In the genomic region with DNA sequence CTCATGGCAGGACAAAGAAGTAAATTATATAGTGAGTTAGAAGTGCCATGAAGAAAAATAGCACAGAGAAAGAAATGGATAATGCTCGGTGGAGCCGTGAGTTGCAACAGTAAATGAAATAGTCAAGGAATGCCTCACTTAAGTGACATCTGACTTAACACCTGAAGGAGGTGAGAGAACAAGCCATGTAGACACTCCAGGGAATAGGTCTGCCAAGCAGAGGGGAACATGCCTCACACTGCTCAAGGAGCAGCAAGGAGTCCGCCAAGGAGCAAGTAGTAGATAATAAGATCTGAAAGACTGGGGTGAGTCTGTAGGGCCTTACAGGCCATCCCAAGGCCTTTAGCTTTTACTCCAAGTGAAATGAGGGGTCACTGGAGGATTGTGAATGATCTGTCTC, we compare ENCODE assay signal across 17 cellular contexts. TPM values are rescaled to one million over a fixed set of nuclear protein-coding genes. Genes with fewer than 3 reads are reported as not detected.
DNase-seq lines count a peak whose midpoint lies in the region; ATAC-seq and TF ChIP-seq lines count a peak whose summit lies in the region.
"Had no signal": no experiment of that assay in that cellular context is flagged by ENCODE, and none has a peak within 500 bp of the region (broad histone marks: within the 10 kb centered on the region; RNA-seq: fewer than 3 reads in every experiment).

No MANE protein-coding gene starts in this region.

- H3F3A ChIP-seq in GM23338 (replicated peaks; ENCODE audit: low read depth) = no peaks in the 10 kb centered on the region

- H3K36me3 Mint-ChIP-seq in GM23338 (ENCODE audit: low read depth) = no peaks in the 10 kb centered on the region; the same call in 2 of the 3 replicates
- no peaks in the 10 kb centered on the region for H3K36me3 Mint-ChIP-seq in WTC11
- no peaks in the 10 kb centered on the region for H3K36me3 Mint-ChIP-seq in stimulated activated effector memory CD8-positive, alpha-beta T cell treated with anti-CD3 and anti-CD28 coated beads, Interleukin-12 subunit alpha, Interleukin-12 subunit beta, amount 100 ng/mL, for 72 hours
- peaks cover 18% of the 10 kb centered on the region for H3K36me3 Mint-ChIP-seq in activated naive CD8-positive, alpha-beta T cell treated with anti-CD3 and anti-CD28 coated beads, Interleukin-2, amount 50 U/mL, for 24 hours (ENCODE audit: low read depth)

- H3K4me3 Mint-ChIP-seq in GM23338 = no peak overlapping the region
- no peak overlapping the region for H3K4me3 Mint-ChIP-seq in WTC11
- H3K4me3 Mint-ChIP-seq in stimulated activated effector memory CD8-positive, alpha-beta T cell treated with anti-CD3 and anti-CD28 coated beads, Interleukin-12 subunit alpha, Interleukin-12 subunit beta, amount 100 ng/mL, for 72 hours = no peak overlapping the region
- no peak overlapping the region for H3K4me3 Mint-ChIP-seq in activated naive CD8-positive, alpha-beta T cell treated with anti-CD3 and anti-CD28 coated beads, Interleukin-2, amount 50 U/mL, for 24 hours
- H3K4me3 Mint-ChIP-seq: B cell; CD4-positive, CD25-positive, alpha-beta regulatory T cell; CD8-positive, alpha-beta T cell; HFFc6 had no signal

- H3K4me1 Mint-ChIP-seq in GM23338 (peaks cover 38% of the 10 kb centered on the region), WTC11 (peaks cover 52% of the 10 kb centered on the region)
- peaks cover 22% of the 10 kb centered on the region for H3K4me1 Mint-ChIP-seq in stimulated activated effector memory CD8-positive, alpha-beta T cell treated with anti-CD3 and anti-CD28 coated beads, Interleukin-12 subunit alpha, Interleukin-12 subunit beta, amount 100 ng/mL, for 72 hours
- peaks cover 28% of the 10 kb centered on the region for H3K4me1 Mint-ChIP-seq in activated naive CD8-positive, alpha-beta T cell treated with anti-CD3 and anti-CD28 coated beads, Interleukin-2, amount 50 U/mL, for 24 hours

- peaks cover 94% of the 10 kb centered on the region for H3K79me2 ChIP-seq in GM23338 (replicated peaks; ENCODE audit: insufficient read depth)

- no peak overlapping the region for H2AFZ ChIP-seq in GM23338

- no peak overlapping the region for H3K4me2 ChIP-seq in GM23338
- H3K4me2 ChIP-seq: BLaER1 had no signal

- POLR2A ChIA-PET in WTC11 (lab: Charles Lee) = no interaction called here

- peak overlapping the region; percentile 6 for H3K9ac ChIP-seq in iPS-15b (ENCODE audit: low read depth, low read length)
- H3K9ac ChIP-seq: BLaER1 had no signal

- peaks cover 4% of the 10 kb centered on the region; the same call in 1 of the 2 replicates for H4K20me1 ChIP-seq in GM23338 (replicated peaks; ENCODE audit: insufficient read depth)

- DNase-seq in GM23338 (ENCODE audit: low spot score) = no peak
- no peak for DNase-seq in WTC11 (ENCODE audit: low spot score)
- DNase-seq in stimulated activated effector memory CD8-positive, alpha-beta T cell treated with anti-CD3 and anti-CD28 coated beads, Interleukin-12 subunit alpha, Interleukin-12 subunit beta, amount 100 ng/mL, for 72 hours (ENCODE audit: low spot score in 2 of 2) = no peak
- no peak for DNase-seq in activated T-cell treated with anti-CD3 and anti-CD28 coated beads, Interleukin-2, amount 50 U/mL, for 1 hour
- no peak for DNase-seq in activated naive CD8-positive, alpha-beta T cell treated with anti-CD3 and anti-CD28 coated beads, Interleukin-2, amount 50 U/mL, for 24 hours
- DNase-seq: Caco-2; CD4-positive, CD25-positive, alpha-beta regulatory T cell; CD8-positive, alpha-beta T cell; DMS153; DND-41; HFFc6 had no signal

- H3K27ac Mint-ChIP-seq in GM23338 (no peak overlapping the region), WTC11 (peak overlapping the region; percentile 5)
- H3K27ac Mint-ChIP-seq in stimulated activated effector memory CD8-positive, alpha-beta T cell treated with anti-CD3 and anti-CD28 coated beads, Interleukin-12 subunit alpha, Interleukin-12 subunit beta, amount 100 ng/mL, for 72 hours = no peak overlapping the region
- no peak overlapping the region for H3K27ac Mint-ChIP-seq in activated naive CD8-positive, alpha-beta T cell treated with anti-CD3 and anti-CD28 coated beads, Interleukin-2, amount 50 U/mL, for 24 hours
- H3K27ac Mint-ChIP-seq: B cell; CD8-positive, alpha-beta T cell had no signal

- H3K4me1 ChIP-seq in GM23338 (ENCODE audit: insufficient read depth) (peaks cover 18% of the 10 kb centered on the region), iPS-15b (ENCODE audit: control insufficient read depth, insufficient read depth, low read length) (no peaks in the 10 kb centered on the region)
- H3K4me1 ChIP-seq: BLaER1 had no signal

- peak overlapping the region; percentile 61 for H3K27ac ChIP-seq in GM23338 (ENCODE audit: low read depth)
- H3K27ac ChIP-seq: 22Rv1, BLaER1, C4-2B had no signal

- TF ChIP-seq CTCF in GM23338 (conservative IDR thresholded peaks at IDR 0.05; ENCODE audit: low read depth in 2 of 2) (no peak), WTC11 (IDR thresholded peaks at IDR 0.05) (no peak)

- H3K9me3 Mint-ChIP-seq in GM23338 = no peaks in the 10 kb centered on the region
- no peaks in the 10 kb centered on the region for H3K9me3 Mint-ChIP-seq in WTC11
- H3K9me3 Mint-ChIP-seq in stimulated activated effector memory CD8-positive, alpha-beta T cell treated with anti-CD3 and anti-CD28 coated beads, Interleukin-12 subunit alpha, Interleukin-12 subunit beta, amount 100 ng/mL, for 72 hours = no peaks in the 10 kb centered on the region
- no peaks in the 10 kb centered on the region for H3K9me3 Mint-ChIP-seq in activated naive CD8-positive, alpha-beta T cell treated with anti-CD3 and anti-CD28 coated beads, Interleukin-2, amount 50 U/mL, for 24 hours
- H3K9me3 Mint-ChIP-seq: CD4-positive, CD25-positive, alpha-beta regulatory T cell; CD8-positive, alpha-beta T cell; HFFc6 had no signal

- H3K27me3 Mint-ChIP-seq in GM23338 (ENCODE audit: insufficient read depth, low read depth, poor library complexity) = peaks cover 10% of the 10 kb centered on the region
- no peaks in the 10 kb centered on the region for H3K27me3 Mint-ChIP-seq in WTC11 (ENCODE audit: low read depth)
- no peaks in the 10 kb centered on the region for H3K27me3 Mint-ChIP-seq in activated naive CD8-positive, alpha-beta T cell treated with anti-CD3 and anti-CD28 coated beads, Interleukin-2, amount 50 U/mL, for 24 hours
- H3K27me3 Mint-ChIP-seq: B cell; CD4-positive, CD25-positive, alpha-beta regulatory T cell had no signal

- no peaks in the 10 kb centered on the region for H3K9me3 ChIP-seq in iPS-15b (ENCODE audit: control insufficient read depth, insufficient read depth, low read length)
- H3K9me3 ChIP-seq: BLaER1, Caco-2, HAP-1 had no signal

- H3K36me3 ChIP-seq in GM23338 (ENCODE audit: insufficient read depth) (no peaks in the 10 kb centered on the region), iPS-15b (ENCODE audit: control insufficient read depth, insufficient read depth, low read length) (no peaks in the 10 kb centered on the region)
- H3K36me3 ChIP-seq: HAP-1 had no signal

- H3K4me3 ChIP-seq in GM23338 = no peak overlapping the region
- no peak overlapping the region for H3K4me3 ChIP-seq in iPS-15b (ENCODE audit: low read depth, low read length)
- H3K4me3 ChIP-seq: BLaER1, HAP-1 had no signal

- no peaks in the 10 kb centered on the region for H3K9me2 ChIP-seq in GM23338 (ENCODE audit: insufficient read depth)

- H3K27me3 ChIP-seq in GM23338 (ENCODE audit: insufficient read depth) (no peaks in the 10 kb centered on the region), iPS-15b (ENCODE audit: control insufficient read depth, insufficient read depth, low read length) (no peaks in the 10 kb centered on the region)
- H3K27me3 ChIP-seq: BLaER1 had no signal

- ATAC-seq in GM23338 = no peak
- ATAC-seq in WTC11 = no peak
- ATAC-seq in stimulated activated effector memory CD8-positive, alpha-beta T cell treated with anti-CD3 and anti-CD28 coated beads, Interleukin-12 subunit alpha, Interleukin-12 subunit beta, amount 100 ng/mL, for 72 hours = no peak
- ATAC-seq in activated naive CD8-positive, alpha-beta T cell treated with anti-CD3 and anti-CD28 coated beads, Interleukin-2, amount 50 U/mL, for 24 hours = no peak
- ATAC-seq: CD8-positive, alpha-beta T cell had no signal

- CTCF ChIA-PET in WTC11 (lab: Charles Lee) = no interaction called here

TF ChIP-seq in GM23338, 12 proteins besides CTCF, POLR2A, EP300 and RAD21:
- TF ChIP-seq CREB1 (CRISPR knock-in tag; IDR thresholded peaks at IDR 0.05; ENCODE audit: low read depth) (no peak), EZH2phosphoT487 (IDR thresholded peaks at IDR 0.05; ENCODE audit: unreplicated experiment) (no peak), EZH2 (IDR thresholded peaks at IDR 0.05; ENCODE audit: low read depth, unreplicated experiment) (no peak)
TF ChIP-seq in GM23338: peak in this region for 0.

TF ChIP-seq in WTC11, 78 proteins besides CTCF, POLR2A, EP300 and RAD21 (continues in another document):
- no peak for TF ChIP-seq JUN (CRISPR knock-in tag; IDR thresholded peaks at IDR 0.05)
- TF ChIP-seq, protein P1, sequence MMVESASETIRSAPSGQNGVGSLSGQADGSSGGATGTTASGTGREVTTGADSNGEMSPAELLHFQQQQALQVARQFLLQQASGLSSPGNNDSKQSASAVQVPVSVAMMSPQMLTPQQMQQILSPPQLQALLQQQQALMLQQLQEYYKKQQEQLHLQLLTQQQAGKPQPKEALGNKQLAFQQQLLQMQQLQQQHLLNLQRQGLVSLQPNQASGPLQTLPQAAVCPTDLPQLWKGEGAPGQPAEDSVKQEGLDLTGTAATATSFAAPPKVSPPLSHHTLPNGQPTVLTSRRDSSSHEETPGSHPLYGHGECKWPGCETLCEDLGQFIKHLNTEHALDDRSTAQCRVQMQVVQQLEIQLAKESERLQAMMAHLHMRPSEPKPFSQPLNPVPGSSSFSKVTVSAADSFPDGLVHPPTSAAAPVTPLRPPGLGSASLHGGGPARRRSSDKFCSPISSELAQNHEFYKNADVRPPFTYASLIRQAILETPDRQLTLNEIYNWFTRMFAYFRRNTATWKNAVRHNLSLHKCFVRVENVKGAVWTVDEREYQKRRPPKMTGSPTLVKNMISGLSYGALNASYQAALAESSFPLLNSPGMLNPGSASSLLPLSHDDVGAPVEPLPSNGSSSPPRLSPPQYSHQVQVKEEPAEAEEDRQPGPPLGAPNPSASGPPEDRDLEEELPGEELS (CRISPR knock-in tag; IDR thresholded peaks at IDR 0.05) = no peak
- TF ChIP-seq ZNF121 (CRISPR knock-in tag; IDR thresholded peaks at IDR 0.05) = no peak
- TF ChIP-seq, protein P2, sequence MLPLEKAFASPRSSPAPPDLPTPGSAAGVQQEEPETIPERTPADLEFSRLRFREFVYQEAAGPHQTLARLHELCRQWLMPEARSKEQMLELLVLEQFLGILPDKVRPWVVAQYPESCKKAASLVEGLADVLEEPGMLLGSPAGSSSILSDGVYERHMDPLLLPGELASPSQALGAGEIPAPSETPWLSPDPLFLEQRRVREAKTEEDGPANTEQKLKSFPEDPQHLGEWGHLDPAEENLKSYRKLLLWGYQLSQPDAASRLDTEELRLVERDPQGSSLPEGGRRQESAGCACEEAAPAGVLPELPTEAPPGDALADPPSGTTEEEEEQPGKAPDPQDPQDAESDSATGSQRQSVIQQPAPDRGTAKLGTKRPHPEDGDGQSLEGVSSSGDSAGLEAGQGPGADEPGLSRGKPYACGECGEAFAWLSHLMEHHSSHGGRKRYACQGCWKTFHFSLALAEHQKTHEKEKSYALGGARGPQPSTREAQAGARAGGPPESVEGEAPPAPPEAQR (CRISPR knock-in tag; IDR thresholded peaks at IDR 0.05) = no peak

RNA-seq across cellular contexts. Expression of a gene that starts 21.8 kb away (rescaled TPM):
- 95.4 and 98.5 TPM in 2 replicates for total RNA-seq in GM23338 (2014; rRNA removed; shearing (Covaris generic))
- polyA plus RNA-seq in GM23338 (2016; fragmentation: Nextera tagmentation; extraction: Ambion mirVana) = 57.5 and 68.4 TPM in 2 replicates
- total RNA-seq in WTC11 (2021) = 102 to 115 TPM (median 111 TPM) in 3 replicates
